In genomic region chr14:68050177-68050576, GRCh38 we compare ENCODE assay signal across 2 cellular contexts.
A peak's percentile ranks its signal among the peaks of the same experiment; 100 is the strongest.
TF ChIP-seq lines count a peak whose summit lies in the region.

No MANE protein-coding gene starts in this region.

TF ChIP-seq in HepG2, 621 proteins besides CTCF, POLR2A, EP300 and RAD21 (continued from another document):
- TF ChIP-seq MAFK (conservative IDR thresholded peaks at IDR 0.05 in 1 of 2, IDR thresholded peaks at IDR 0.05 in 1 of 2; ENCODE audit: low read length in 2 of 2) (peak; percentile 73 to 90), ZFP36L1 (CRISPR knock-in tag; IDR thresholded peaks at IDR 0.05) (no peak), TIGD3 (CRISPR knock-in tag; IDR thresholded peaks at IDR 0.05; ENCODE audit: borderline replicate concordance) (no peak), ZKSCAN8 (CRISPR knock-in tag; IDR thresholded peaks at IDR 0.05; ENCODE audit: borderline replicate concordance) (no peak)

TF ChIP-seq in IMR-90, 13 proteins besides CTCF, POLR2A, EP300 and RAD21 (continued from another document):
- TF ChIP-seq RCOR1 (IDR thresholded peaks at IDR 0.05; ENCODE audit: insufficient replicate concordance, low read length), result no peak
- TF ChIP-seq MXI1 (IDR thresholded peaks at IDR 0.05; ENCODE audit: borderline replicate concordance, low read depth, low read length), result no peak
- no peak for TF ChIP-seq MAZ (IDR thresholded peaks at IDR 0.05; ENCODE audit: borderline replicate concordance, low read depth, low read length)
- TF ChIP-seq SMC3 (IDR thresholded peaks at IDR 0.05; ENCODE audit: low read depth, low read length), result no peak
- TF ChIP-seq NFE2L2 (IDR thresholded peaks at IDR 0.05; ENCODE audit: low read depth, low read length), result no peak
- peak; percentile 86 for TF ChIP-seq MAFK (IDR thresholded peaks at IDR 0.05; ENCODE audit: low read depth, low read length)
